1 cellular context compared by ENCODE assay signal in the genomic region with DNA sequence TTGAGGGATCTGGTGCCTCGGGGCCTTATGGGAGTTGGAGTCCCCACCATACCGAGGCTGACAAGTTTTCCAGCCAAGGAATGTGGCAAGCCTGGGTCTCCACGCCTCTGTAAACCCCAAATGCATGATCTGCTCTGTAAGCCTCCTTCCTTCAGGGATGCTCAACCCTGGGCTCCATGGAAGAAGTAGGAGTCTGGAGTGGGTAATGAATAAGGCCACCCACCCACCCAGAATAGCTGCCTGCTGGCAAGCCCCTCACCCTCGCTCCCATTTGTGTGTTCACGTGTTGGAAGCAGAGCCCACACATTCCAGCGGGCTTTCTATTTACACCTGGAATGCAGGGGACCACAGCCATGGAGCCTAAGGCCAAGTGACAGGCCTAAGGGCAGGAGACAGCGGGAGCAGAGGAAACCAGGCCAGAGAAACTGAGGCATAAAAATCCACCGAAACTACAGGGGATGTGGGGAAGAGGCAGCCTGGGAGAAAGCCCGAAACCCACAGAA.
A peak's percentile ranks its signal among the peaks of the same experiment; 100 is the strongest.
TF ChIP-seq lines count a peak whose summit lies in the region.

No MANE protein-coding gene starts in this region.

TF ChIP-seq in HepG2, 621 proteins besides CTCF, POLR2A, EP300 and RAD21 (continues in another document):
- TF ChIP-seq MXI1 (IDR thresholded peaks at IDR 0.05; ENCODE audit: borderline replicate concordance, low read depth, low read length) (peak; percentile 23; the same call in 1 of the 3 replicates), TBP (CRISPR knock-in tag; IDR thresholded peaks at IDR 0.05) (peak; percentile 97; the same call in 1 of the 2 replicates), RBM22 (optimal IDR thresholded peaks at IDR 0.05; ENCODE audit: low read length) (no peak), ZNF605 (CRISPR knock-in tag; IDR thresholded peaks at IDR 0.05) (0 out of 2 replicates have a peak, but pooled peaks have one; percentile 4), FOXJ3 (CRISPR knock-in tag; IDR thresholded peaks at IDR 0.05; ENCODE audit: borderline replicate concordance) (0 out of 2 replicates have a peak, but pooled peaks have one; percentile 25), HMGA1 (CRISPR knock-in tag; conservative IDR thresholded peaks at IDR 0.05) (no peak), ZNF263 (CRISPR knock-in tag; IDR thresholded peaks at IDR 0.05) (0 out of 2 replicates have a peak, but pooled peaks have one; percentile 39), ZEB1 (IDR thresholded peaks at IDR 0.05; ENCODE audit: insufficient replicate concordance, low read depth) (peak; percentile 48), FOXP1 (IDR thresholded peaks at IDR 0.05) (no peak), FOXP1 (CRISPR knock-in tag; IDR thresholded peaks at IDR 0.05) (0 out of 2 replicates have a peak, but pooled peaks have one; percentile 1), HMGXB4 (CRISPR knock-in tag; IDR thresholded peaks at IDR 0.05; ENCODE audit: borderline replicate concordance in 1 of 2, low read depth in 1 of 2) (peak in 1 of 2 experiments; percentile 15; a peak in 2 of 4 replicates), KLF16 (CRISPR knock-in tag; IDR thresholded peaks at IDR 0.05) (0 out of 4 replicates have a peak, but pooled peaks of 1 of the 2 experiments have one; percentile 13), SAP130 (CRISPR knock-in tag; IDR thresholded peaks at IDR 0.05; ENCODE audit: low read depth) (peak; percentile 10; the same call in 1 of the 2 replicates), ZNF550 (CRISPR knock-in tag; IDR thresholded peaks at IDR 0.05; ENCODE audit: borderline replicate concordance) (no peak), ZNF580 (CRISPR knock-in tag; IDR thresholded peaks at IDR 0.05; ENCODE audit: borderline replicate concordance, low read depth) (no peak), ZNF230 (CRISPR knock-in tag; IDR thresholded peaks at IDR 0.05) (0 out of 2 replicates have a peak, but pooled peaks have one; percentile 10), ZBTB49 (CRISPR knock-in tag; IDR thresholded peaks at IDR 0.05; ENCODE audit: borderline replicate concordance) (no peak), MED1 (CRISPR knock-in tag; IDR thresholded peaks at IDR 0.05) (0 out of 2 replicates have a peak, but pooled peaks have one; percentile 6), ZBTB20 (CRISPR knock-in tag; IDR thresholded peaks at IDR 0.05; ENCODE audit: borderline replicate concordance, low read depth) (no peak), ZFX (CRISPR knock-in tag; IDR thresholded peaks at IDR 0.05; ENCODE audit: low read depth) (0 out of 2 replicates have a peak, but pooled peaks have one; percentile 7), NCOA2 (CRISPR knock-in tag; IDR thresholded peaks at IDR 0.05) (0 out of 2 replicates have a peak, but pooled peaks have one; percentile 2), SP1 (IDR thresholded peaks at IDR 0.05) (no peak), SP1 (CRISPR knock-in tag; IDR thresholded peaks at IDR 0.05) (no peak), EEA1 (CRISPR knock-in tag; IDR thresholded peaks at IDR 0.05; ENCODE audit: borderline replicate concordance) (no peak), ZNF597 (CRISPR knock-in tag; IDR thresholded peaks at IDR 0.05) (peak; percentile 86; the same call in 1 of the 2 replicates), RFX5 (IDR thresholded peaks at IDR 0.05; ENCODE audit: low read depth, low read length) (no peak), FUBP1 (CRISPR knock-in tag; IDR thresholded peaks at IDR 0.05; ENCODE audit: borderline replicate concordance) (no peak), SMARCE1 (IDR thresholded peaks at IDR 0.05; ENCODE audit: borderline replicate concordance) (no peak), TEAD3 (CRISPR knock-in tag; optimal IDR thresholded peaks at IDR 0.05; ENCODE audit: borderline replicate concordance) (peak; percentile 78), STAT5B (CRISPR knock-in tag; IDR thresholded peaks at IDR 0.05) (no peak), SIX1 (CRISPR knock-in tag; IDR thresholded peaks at IDR 0.05; ENCODE audit: borderline replicate concordance) (no peak), TOPORS (CRISPR knock-in tag; IDR thresholded peaks at IDR 0.05) (no peak), SPEN (CRISPR knock-in tag; IDR thresholded peaks at IDR 0.05; ENCODE audit: low read depth) (peak; percentile 24; the same call in 1 of the 2 replicates), ZNF747 (CRISPR knock-in tag; IDR thresholded peaks at IDR 0.05; ENCODE audit: borderline replicate concordance) (no peak), ZNF510 (CRISPR knock-in tag; IDR thresholded peaks at IDR 0.05; ENCODE audit: low read depth) (no peak), GABPB1 (CRISPR knock-in tag; IDR thresholded peaks at IDR 0.05) (0 out of 2 replicates have a peak, but pooled peaks have one; percentile 46), ZNF670 (CRISPR knock-in tag; IDR thresholded peaks at IDR 0.05; ENCODE audit: borderline replicate concordance) (no peak), ZSCAN21 (CRISPR knock-in tag; IDR thresholded peaks at IDR 0.05; ENCODE audit: borderline replicate concordance) (no peak), MXD4 (CRISPR knock-in tag; IDR thresholded peaks at IDR 0.05) (0 out of 2 replicates have a peak, but pooled peaks have one; percentile 11), ZNF879 (CRISPR knock-in tag; IDR thresholded peaks at IDR 0.05) (no peak), TAF1 (CRISPR knock-in tag; IDR thresholded peaks at IDR 0.05) (no peak)
- TF ChIP-seq, protein P1, sequence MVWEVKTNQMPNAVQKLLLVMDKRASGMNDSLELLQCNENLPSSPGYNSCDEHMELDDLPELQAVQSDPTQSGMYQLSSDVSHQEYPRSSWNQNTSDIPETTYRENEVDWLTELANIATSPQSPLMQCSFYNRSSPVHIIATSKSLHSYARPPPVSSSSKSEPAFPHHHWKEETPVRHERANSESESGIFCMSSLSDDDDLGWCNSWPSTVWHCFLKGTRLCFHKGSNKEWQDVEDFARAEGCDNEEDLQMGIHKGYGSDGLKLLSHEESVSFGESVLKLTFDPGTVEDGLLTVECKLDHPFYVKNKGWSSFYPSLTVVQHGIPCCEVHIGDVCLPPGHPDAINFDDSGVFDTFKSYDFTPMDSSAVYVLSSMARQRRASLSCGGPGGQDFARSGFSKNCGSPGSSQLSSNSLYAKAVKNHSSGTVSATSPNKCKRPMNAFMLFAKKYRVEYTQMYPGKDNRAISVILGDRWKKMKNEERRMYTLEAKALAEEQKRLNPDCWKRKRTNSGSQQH (CRISPR knock-in tag; IDR thresholded peaks at IDR 0.05; ENCODE audit: low read depth), result no peak
- TF ChIP-seq, protein P2, sequence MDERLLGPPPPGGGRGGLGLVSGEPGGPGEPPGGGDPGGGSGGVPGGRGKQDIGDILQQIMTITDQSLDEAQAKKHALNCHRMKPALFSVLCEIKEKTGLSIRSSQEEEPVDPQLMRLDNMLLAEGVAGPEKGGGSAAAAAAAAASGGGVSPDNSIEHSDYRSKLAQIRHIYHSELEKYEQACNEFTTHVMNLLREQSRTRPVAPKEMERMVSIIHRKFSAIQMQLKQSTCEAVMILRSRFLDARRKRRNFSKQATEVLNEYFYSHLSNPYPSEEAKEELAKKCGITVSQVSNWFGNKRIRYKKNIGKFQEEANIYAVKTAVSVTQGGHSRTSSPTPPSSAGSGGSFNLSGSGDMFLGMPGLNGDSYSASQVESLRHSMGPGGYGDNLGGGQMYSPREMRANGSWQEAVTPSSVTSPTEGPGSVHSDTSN (CRISPR knock-in tag; IDR thresholded peaks at IDR 0.05), result 0 out of 2 replicates have a peak, but pooled peaks have one; percentile 18
- TF ChIP-seq, protein P3, sequence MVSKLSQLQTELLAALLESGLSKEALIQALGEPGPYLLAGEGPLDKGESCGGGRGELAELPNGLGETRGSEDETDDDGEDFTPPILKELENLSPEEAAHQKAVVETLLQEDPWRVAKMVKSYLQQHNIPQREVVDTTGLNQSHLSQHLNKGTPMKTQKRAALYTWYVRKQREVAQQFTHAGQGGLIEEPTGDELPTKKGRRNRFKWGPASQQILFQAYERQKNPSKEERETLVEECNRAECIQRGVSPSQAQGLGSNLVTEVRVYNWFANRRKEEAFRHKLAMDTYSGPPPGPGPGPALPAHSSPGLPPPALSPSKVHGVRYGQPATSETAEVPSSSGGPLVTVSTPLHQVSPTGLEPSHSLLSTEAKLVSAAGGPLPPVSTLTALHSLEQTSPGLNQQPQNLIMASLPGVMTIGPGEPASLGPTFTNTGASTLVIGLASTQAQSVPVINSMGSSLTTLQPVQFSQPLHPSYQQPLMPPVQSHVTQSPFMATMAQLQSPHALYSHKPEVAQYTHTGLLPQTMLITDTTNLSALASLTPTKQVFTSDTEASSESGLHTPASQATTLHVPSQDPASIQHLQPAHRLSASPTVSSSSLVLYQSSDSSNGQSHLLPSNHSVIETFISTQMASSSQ (IDR thresholded peaks at IDR 0.05; ENCODE audit: low read depth), result no peak
- TF ChIP-seq, protein P3 (CRISPR knock-in tag; IDR thresholded peaks at IDR 0.05; ENCODE audit: borderline replicate concordance), result no peak
- TF ChIP-seq, protein P4, sequence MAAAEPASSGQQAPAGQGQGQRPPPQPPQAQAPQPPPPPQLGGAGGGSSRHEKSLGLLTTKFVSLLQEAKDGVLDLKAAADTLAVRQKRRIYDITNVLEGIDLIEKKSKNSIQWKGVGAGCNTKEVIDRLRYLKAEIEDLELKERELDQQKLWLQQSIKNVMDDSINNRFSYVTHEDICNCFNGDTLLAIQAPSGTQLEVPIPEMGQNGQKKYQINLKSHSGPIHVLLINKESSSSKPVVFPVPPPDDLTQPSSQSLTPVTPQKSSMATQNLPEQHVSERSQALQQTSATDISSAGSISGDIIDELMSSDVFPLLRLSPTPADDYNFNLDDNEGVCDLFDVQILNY (CRISPR knock-in tag; conservative IDR thresholded peaks at IDR 0.05), result no peak
